In the genomic region with DNA sequence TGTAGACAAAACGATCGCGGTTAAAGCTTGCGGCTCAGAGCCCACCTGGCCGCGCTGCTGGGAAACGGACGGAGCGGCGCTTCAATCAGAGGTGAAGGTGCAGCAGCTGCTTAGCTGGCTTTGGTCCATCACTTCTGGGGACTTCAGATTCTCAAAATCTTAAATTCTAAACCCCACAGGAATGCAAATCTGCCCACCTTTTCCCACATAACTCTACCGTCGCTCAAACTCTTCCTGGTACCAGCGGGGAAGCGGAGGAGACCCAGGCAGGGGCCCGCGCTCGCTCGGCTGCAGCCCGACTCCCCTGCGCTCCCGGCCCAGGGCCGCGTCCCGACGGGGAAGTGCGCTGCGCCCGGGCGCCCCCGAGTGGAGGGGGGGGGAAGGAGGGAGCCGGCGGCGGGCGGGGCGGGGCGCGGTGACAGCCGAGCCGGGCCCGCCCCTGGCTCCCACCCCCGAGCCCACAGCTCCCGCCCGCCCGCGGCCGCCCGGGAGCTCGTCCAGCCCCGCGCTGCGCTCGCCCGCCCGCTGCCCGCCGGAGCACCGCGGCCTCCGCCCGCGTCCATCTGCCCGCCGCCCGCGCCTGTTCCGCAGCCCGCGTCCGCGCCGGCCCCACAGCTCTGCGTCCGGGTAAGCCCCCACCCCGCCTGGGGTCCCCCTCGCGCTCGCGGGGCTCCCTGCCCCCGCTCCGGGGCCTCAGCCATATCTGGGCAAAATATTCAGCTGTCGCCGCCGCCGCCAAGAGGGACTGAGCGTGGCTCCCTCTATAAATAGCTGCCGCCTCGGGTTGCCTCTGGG, we compare ENCODE assay signal across 2 cellular contexts.
TF ChIP-seq lines count a peak whose summit lies in the region.

TSS of gene TMOD1 (plus strand) at position 490 of the 795 bp plus-strand sequence. CDS start 22,523 bp downstream, outside the sequence.

TF ChIP-seq in HEK293, 187 proteins besides CTCF, POLR2A, EP300 and RAD21 (continued from another document and continues in another):
- TF ChIP-seq SP3 (tag by site-specific recombination; IDR thresholded peaks at IDR 0.05) (peak; percentile 25; the same call in 1 of the 2 replicates), ELK4 (IDR thresholded peaks at IDR 0.05; ENCODE audit: borderline replicate concordance, low read depth, low read length) (no peak), ZNF626 (tag by site-specific recombination; IDR thresholded peaks at IDR 0.05) (no peak), PATZ1 (tag by site-specific recombination; IDR thresholded peaks at IDR 0.05) (no peak), GLIS1 (tag by site-specific recombination; IDR thresholded peaks at IDR 0.05) (no peak), ZNF2 (tag by site-specific recombination; IDR thresholded peaks at IDR 0.05) (no peak), ZNF501 (tag by site-specific recombination; IDR thresholded peaks at IDR 0.05) (no peak), SETDB1 (IDR thresholded peaks at IDR 0.05; ENCODE audit: insufficient read length, low read length) (no peak), ZNF354C (tag by site-specific recombination; IDR thresholded peaks at IDR 0.05; ENCODE audit: borderline replicate concordance, low read depth) (no peak), GLIS2 (tag by site-specific recombination; IDR thresholded peaks at IDR 0.05) (no peak), KLF1 (tag by site-specific recombination; IDR thresholded peaks at IDR 0.05) (no peak), ZNF184 (tag by site-specific recombination; IDR thresholded peaks at IDR 0.05) (no peak), ZNF138 (tag by site-specific recombination; IDR thresholded peaks at IDR 0.05; ENCODE audit: borderline replicate concordance) (no peak), ZNF19 (tag by site-specific recombination; IDR thresholded peaks at IDR 0.05; ENCODE audit: low read depth) (no peak), ZNF558 (tag by site-specific recombination; IDR thresholded peaks at IDR 0.05) (no peak), ZBTB17 (tag by site-specific recombination; IDR thresholded peaks at IDR 0.05) (peak; percentile 36; the same call in 1 of the 2 replicates), TCF7L2 (IDR thresholded peaks at IDR 0.05; ENCODE audit: borderline replicate concordance, low read depth, low read length) (peak; percentile 33; the same call in 1 of the 2 replicates), KLF7 (tag by site-specific recombination; IDR thresholded peaks at IDR 0.05; ENCODE audit: borderline replicate concordance) (no peak), ZNF624 (tag by site-specific recombination; IDR thresholded peaks at IDR 0.05) (no peak), ZNF350 (tag by site-specific recombination; IDR thresholded peaks at IDR 0.05) (no peak)
- TF ChIP-seq, protein P1, sequence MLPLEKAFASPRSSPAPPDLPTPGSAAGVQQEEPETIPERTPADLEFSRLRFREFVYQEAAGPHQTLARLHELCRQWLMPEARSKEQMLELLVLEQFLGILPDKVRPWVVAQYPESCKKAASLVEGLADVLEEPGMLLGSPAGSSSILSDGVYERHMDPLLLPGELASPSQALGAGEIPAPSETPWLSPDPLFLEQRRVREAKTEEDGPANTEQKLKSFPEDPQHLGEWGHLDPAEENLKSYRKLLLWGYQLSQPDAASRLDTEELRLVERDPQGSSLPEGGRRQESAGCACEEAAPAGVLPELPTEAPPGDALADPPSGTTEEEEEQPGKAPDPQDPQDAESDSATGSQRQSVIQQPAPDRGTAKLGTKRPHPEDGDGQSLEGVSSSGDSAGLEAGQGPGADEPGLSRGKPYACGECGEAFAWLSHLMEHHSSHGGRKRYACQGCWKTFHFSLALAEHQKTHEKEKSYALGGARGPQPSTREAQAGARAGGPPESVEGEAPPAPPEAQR (tag by site-specific recombination; IDR thresholded peaks at IDR 0.05): no peak
- TF ChIP-seq, protein P2, sequence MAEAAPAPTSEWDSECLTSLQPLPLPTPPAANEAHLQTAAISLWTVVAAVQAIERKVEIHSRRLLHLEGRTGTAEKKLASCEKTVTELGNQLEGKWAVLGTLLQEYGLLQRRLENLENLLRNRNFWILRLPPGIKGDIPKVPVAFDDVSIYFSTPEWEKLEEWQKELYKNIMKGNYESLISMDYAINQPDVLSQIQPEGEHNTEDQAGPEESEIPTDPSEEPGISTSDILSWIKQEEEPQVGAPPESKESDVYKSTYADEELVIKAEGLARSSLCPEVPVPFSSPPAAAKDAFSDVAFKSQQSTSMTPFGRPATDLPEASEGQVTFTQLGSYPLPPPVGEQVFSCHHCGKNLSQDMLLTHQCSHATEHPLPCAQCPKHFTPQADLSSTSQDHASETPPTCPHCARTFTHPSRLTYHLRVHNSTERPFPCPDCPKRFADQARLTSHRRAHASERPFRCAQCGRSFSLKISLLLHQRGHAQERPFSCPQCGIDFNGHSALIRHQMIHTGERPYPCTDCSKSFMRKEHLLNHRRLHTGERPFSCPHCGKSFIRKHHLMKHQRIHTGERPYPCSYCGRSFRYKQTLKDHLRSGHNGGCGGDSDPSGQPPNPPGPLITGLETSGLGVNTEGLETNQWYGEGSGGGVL (tag by site-specific recombination; IDR thresholded peaks at IDR 0.05): no peak; the same call in 1 of the 2 replicates
- TF ChIP-seq, protein P3, sequence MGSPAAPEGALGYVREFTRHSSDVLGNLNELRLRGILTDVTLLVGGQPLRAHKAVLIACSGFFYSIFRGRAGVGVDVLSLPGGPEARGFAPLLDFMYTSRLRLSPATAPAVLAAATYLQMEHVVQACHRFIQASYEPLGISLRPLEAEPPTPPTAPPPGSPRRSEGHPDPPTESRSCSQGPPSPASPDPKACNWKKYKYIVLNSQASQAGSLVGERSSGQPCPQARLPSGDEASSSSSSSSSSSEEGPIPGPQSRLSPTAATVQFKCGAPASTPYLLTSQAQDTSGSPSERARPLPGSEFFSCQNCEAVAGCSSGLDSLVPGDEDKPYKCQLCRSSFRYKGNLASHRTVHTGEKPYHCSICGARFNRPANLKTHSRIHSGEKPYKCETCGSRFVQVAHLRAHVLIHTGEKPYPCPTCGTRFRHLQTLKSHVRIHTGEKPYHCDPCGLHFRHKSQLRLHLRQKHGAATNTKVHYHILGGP (tag by site-specific recombination; IDR thresholded peaks at IDR 0.05): no peak

TF ChIP-seq in HepG2, 621 proteins besides CTCF, POLR2A, EP300 and RAD21 (continued from another document and continues in another):
- TF ChIP-seq, protein P4, sequence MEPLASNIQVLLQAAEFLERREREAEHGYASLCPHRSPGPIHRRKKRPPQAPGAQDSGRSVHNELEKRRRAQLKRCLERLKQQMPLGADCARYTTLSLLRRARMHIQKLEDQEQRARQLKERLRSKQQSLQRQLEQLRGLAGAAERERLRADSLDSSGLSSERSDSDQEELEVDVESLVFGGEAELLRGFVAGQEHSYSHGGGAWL (CRISPR knock-in tag; IDR thresholded peaks at IDR 0.05): no peak
- TF ChIP-seq ZNF460 (CRISPR knock-in tag; IDR thresholded peaks at IDR 0.05; ENCODE audit: borderline replicate concordance) (no peak), SIN3B (IDR thresholded peaks at IDR 0.05; ENCODE audit: low read length) (no peak), ZNF670 (CRISPR knock-in tag; IDR thresholded peaks at IDR 0.05; ENCODE audit: borderline replicate concordance) (no peak), ZFP91 (CRISPR knock-in tag; IDR thresholded peaks at IDR 0.05; ENCODE audit: borderline replicate concordance) (no peak), TEF (CRISPR knock-in tag; IDR thresholded peaks at IDR 0.05) (no peak), ZNF281 (CRISPR knock-in tag; IDR thresholded peaks at IDR 0.05; ENCODE audit: borderline replicate concordance) (no peak), STAG1 (CRISPR knock-in tag; IDR thresholded peaks at IDR 0.05) (0 out of 2 replicates have a peak, but pooled peaks have one; percentile 9), ZNF672 (CRISPR knock-in tag; IDR thresholded peaks at IDR 0.05) (no peak), PCBP1 (IDR thresholded peaks at IDR 0.05; ENCODE audit: borderline replicate concordance, low read depth, low read length) (no peak), ZNF513 (CRISPR knock-in tag; conservative IDR thresholded peaks at IDR 0.05) (no peak), HNF4G (IDR thresholded peaks at IDR 0.05; ENCODE audit: borderline replicate concordance, low read depth, low read length) (peak; percentile 14; the same call in 1 of the 2 replicates), HNF4G (CRISPR knock-in tag; IDR thresholded peaks at IDR 0.05; ENCODE audit: borderline replicate concordance, low read depth) (no peak)
- TF ChIP-seq, protein P5, sequence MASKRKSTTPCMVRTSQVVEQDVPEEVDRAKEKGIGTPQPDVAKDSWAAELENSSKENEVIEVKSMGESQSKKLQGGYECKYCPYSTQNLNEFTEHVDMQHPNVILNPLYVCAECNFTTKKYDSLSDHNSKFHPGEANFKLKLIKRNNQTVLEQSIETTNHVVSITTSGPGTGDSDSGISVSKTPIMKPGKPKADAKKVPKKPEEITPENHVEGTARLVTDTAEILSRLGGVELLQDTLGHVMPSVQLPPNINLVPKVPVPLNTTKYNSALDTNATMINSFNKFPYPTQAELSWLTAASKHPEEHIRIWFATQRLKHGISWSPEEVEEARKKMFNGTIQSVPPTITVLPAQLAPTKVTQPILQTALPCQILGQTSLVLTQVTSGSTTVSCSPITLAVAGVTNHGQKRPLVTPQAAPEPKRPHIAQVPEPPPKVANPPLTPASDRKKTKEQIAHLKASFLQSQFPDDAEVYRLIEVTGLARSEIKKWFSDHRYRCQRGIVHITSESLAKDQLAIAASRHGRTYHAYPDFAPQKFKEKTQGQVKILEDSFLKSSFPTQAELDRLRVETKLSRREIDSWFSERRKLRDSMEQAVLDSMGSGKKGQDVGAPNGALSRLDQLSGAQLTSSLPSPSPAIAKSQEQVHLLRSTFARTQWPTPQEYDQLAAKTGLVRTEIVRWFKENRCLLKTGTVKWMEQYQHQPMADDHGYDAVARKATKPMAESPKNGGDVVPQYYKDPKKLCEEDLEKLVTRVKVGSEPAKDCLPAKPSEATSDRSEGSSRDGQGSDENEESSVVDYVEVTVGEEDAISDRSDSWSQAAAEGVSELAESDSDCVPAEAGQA (IDR thresholded peaks at IDR 0.05; ENCODE audit: low read depth): no peak
- TF ChIP-seq, protein P5 (CRISPR knock-in tag; IDR thresholded peaks at IDR 0.05; ENCODE audit: borderline replicate concordance): no peak
- TF ChIP-seq, protein P6, sequence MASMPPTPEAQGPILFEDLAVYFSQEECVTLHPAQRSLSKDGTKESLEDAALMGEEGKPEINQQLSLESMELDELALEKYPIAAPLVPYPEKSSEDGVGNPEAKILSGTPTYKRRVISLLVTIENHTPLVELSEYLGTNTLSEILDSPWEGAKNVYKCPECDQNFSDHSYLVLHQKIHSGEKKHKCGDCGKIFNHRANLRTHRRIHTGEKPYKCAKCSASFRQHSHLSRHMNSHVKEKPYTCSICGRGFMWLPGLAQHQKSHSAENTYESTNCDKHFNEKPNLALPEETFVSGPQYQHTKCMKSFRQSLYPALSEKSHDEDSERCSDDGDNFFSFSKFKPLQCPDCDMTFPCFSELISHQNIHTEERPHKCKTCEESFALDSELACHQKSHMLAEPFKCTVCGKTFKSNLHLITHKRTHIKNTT (CRISPR knock-in tag; IDR thresholded peaks at IDR 0.05): no peak
